In the genomic region with DNA sequence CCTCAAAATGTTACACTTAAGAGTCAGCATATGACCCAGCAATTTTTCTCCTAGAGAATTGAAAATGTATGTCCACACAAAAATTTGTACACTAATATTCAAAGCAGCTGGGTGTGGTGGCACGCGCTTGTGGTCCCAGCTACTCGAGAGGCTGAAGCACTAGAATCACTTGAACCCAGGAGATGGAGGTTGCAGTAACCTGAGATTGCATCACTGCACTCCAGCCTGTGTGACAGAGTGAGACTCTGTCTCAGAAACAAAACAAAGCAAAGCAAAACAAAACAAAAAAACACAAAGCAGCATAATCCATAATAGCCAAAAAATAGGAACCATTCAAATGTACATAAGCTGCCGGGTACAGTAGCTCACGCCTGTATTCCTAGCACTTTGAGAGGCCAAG, we compare ENCODE assay signal across 12 cellular contexts. TPM values are rescaled to one million over a fixed set of nuclear protein-coding genes. Genes with fewer than 3 reads are reported as not detected.
DNase-seq lines count a peak whose midpoint lies in the region; ATAC-seq and TF ChIP-seq lines count a peak whose summit lies in the region.
"Had no signal": no experiment of that assay in that cellular context is flagged by ENCODE, and none has a peak within 500 bp of the region (broad histone marks: within the 10 kb centered on the region; RNA-seq: fewer than 3 reads in every experiment).

No MANE protein-coding gene starts in this region.

- POLR2A ChIA-PET in CD8-positive, alpha-beta memory T cell (lab: Charles Lee) = no interaction called here
- POLR2A ChIA-PET in activated CD8-positive, alpha-beta T cell treated with anti-CD3 and anti-CD28 coated beads for 36 hours (lab: Charles Lee) = interaction anchor here (1.1 kb wide), 1 partner anchor 15 kb away, joined by 3 read pairs; no protein-coding TSS in a partner anchor

- H3K9ac ChIP-seq in BLaER1 = no peak overlapping the region

- no peaks in the 10 kb centered on the region for H3K9me3 Mint-ChIP-seq in CD8-positive, alpha-beta memory T cell
- peaks cover 3% of the 10 kb centered on the region for H3K9me3 Mint-ChIP-seq in activated CD8-positive, alpha-beta T cell treated with anti-CD3 and anti-CD28 coated beads for 36 hours
- H3K9me3 Mint-ChIP-seq in mesothelial cell of epicardium = peaks cover 22% of the 10 kb centered on the region

- peak overlapping the region in 7 of 8 donors; percentile 48 to 100 (median 91) for H3K27ac Mint-ChIP-seq in CD8-positive, alpha-beta memory T cell
- H3K27ac Mint-ChIP-seq in activated CD8-positive, alpha-beta T cell treated with anti-CD3 and anti-CD28 coated beads for 36 hours = peak overlapping the region; percentile 72
- H3K27ac Mint-ChIP-seq in mesothelial cell of epicardium = peak overlapping the region; percentile 62

- CTCF ChIA-PET in CD8-positive, alpha-beta memory T cell (lab: Charles Lee) = no interaction called here
- CTCF ChIA-PET in activated CD8-positive, alpha-beta T cell treated with anti-CD3 and anti-CD28 coated beads for 36 hours (lab: Charles Lee) = interaction anchor here (0.6 kb wide), 1 partner anchor 596 kb away, joined by 3 read pairs; no protein-coding TSS in a partner anchor

- no peak overlapping the region for H3K4me3 ChIP-seq in BLaER1
- H3K4me3 ChIP-seq in CD8-positive, alpha-beta memory T cell (ENCODE audit: low read length) = no peak overlapping the region
- H3K4me3 ChIP-seq: suprapubic skin had no signal

- peaks cover 22% of the 10 kb centered on the region; the same call in 1 of the 2 replicates for H4K20me1 ChIP-seq in BLaER1

- TF ChIP-seq CTCF in activated CD8-positive, alpha-beta T cell treated with anti-CD3 and anti-CD28 coated beads for 36 hours (IDR thresholded peaks at IDR 0.05) = no peak
- no peak for TF ChIP-seq CTCF in mesothelial cell of epicardium (IDR thresholded peaks at IDR 0.05; ENCODE audit: unreplicated experiment)

- H3K36me3 ChIP-seq in BLaER1 = peaks cover 4% of the 10 kb centered on the region
- H3K36me3 ChIP-seq in CD8-positive, alpha-beta memory T cell (ENCODE audit: insufficient read depth, low read length) = peaks cover 2% of the 10 kb centered on the region

- H3K4me3 Mint-ChIP-seq in CD8-positive, alpha-beta memory T cell = peak overlapping the region; percentile 61 to 99 (median 99)
- peak overlapping the region; percentile 97 for H3K4me3 Mint-ChIP-seq in activated CD8-positive, alpha-beta T cell treated with anti-CD3 and anti-CD28 coated beads for 36 hours
- peak overlapping the region; percentile 95 for H3K4me3 Mint-ChIP-seq in mesothelial cell of epicardium

- peaks cover 30 to 53% (median 49%) of the 10 kb centered on the region in 3 donors for H3K4me1 Mint-ChIP-seq in CD8-positive, alpha-beta memory T cell
- peaks cover 33% of the 10 kb centered on the region for H3K4me1 Mint-ChIP-seq in activated CD8-positive, alpha-beta T cell treated with anti-CD3 and anti-CD28 coated beads for 36 hours (ENCODE audit: low read depth)
- peaks cover 14% of the 10 kb centered on the region for H3K4me1 Mint-ChIP-seq in mesothelial cell of epicardium

- H3K27me3 Mint-ChIP-seq in CD8-positive, alpha-beta memory T cell = peaks cover 0 to 3% of the 10 kb centered on the region in 2 donors
- no peaks in the 10 kb centered on the region for H3K27me3 Mint-ChIP-seq in activated CD8-positive, alpha-beta T cell treated with anti-CD3 and anti-CD28 coated beads for 36 hours
- H3K27me3 Mint-ChIP-seq in mesothelial cell of epicardium (ENCODE audit: low read depth) = no peaks in the 10 kb centered on the region

- intact Hi-C loops in activated CD8-positive, alpha-beta T cell treated with anti-CD3 and anti-CD28 coated beads for 36 hours (cut with micrococcal nuclease) = no loop called here

- H3K36me3 Mint-ChIP-seq in CD8-positive, alpha-beta memory T cell = peaks cover 4 to 27% (median 6%) of the 10 kb centered on the region in 3 donors
- peaks cover 31% of the 10 kb centered on the region for H3K36me3 Mint-ChIP-seq in activated CD8-positive, alpha-beta T cell treated with anti-CD3 and anti-CD28 coated beads for 36 hours (ENCODE audit: low read depth)
- peaks cover 16% of the 10 kb centered on the region for H3K36me3 Mint-ChIP-seq in mesothelial cell of epicardium

- no peak overlapping the region for H3K27ac ChIP-seq in BLaER1
- H3K27ac ChIP-seq in CD8-positive, alpha-beta memory T cell (ENCODE audit: low read depth, low read length) = no peak overlapping the region
- H3K27ac ChIP-seq: suprapubic skin had no signal

- 0 out of 2 replicates have a peak overlapping the region, but pooled peaks have one; percentile 74 for H3K4me2 ChIP-seq in BLaER1

- no peaks in the 10 kb centered on the region for H3K9me3 ChIP-seq in BLaER1
- no peaks in the 10 kb centered on the region for H3K9me3 ChIP-seq in CD8-positive, alpha-beta memory T cell (ENCODE audit: low read length)
- H3K9me3 ChIP-seq: suprapubic skin had no signal

- no peaks in the 10 kb centered on the region for H3K27me3 ChIP-seq in BLaER1
- no peaks in the 10 kb centered on the region for H3K27me3 ChIP-seq in CD8-positive, alpha-beta memory T cell (ENCODE audit: insufficient read depth, low read length, poor library complexity, severe bottlenecking)
- H3K27me3 ChIP-seq: suprapubic skin had no signal

- peaks cover 26% of the 10 kb centered on the region for H3K4me1 ChIP-seq in BLaER1
- H3K4me1 ChIP-seq in CD8-positive, alpha-beta memory T cell (ENCODE audit: insufficient read depth, low read length) = peaks cover 10% of the 10 kb centered on the region

- DNase-seq in CD8-positive, alpha-beta memory T cell = no peak
- no peak for DNase-seq in activated CD8-positive, alpha-beta T cell treated with anti-CD3 and anti-CD28 coated beads for 36 hours
- DNase-seq in mesothelial cell of epicardium (ENCODE audit: low spot score in 2 of 2, unreplicated experiment in 2 of 2) (no peak), NCI-H2227 (lab: John Stamatoyannopoulos, UW; ENCODE audit: unreplicated experiment) (no peak), NCI-H446 (lab: John Stamatoyannopoulos, UW) (no peak), NK-92 (lab: John Stamatoyannopoulos, UW; ENCODE audit: unreplicated experiment) (no peak)
- DNase-seq: foreskin melanocyte, NCI-H1436, NCI-H345, SIG-M5 had no signal

- no peak for ATAC-seq in activated CD8-positive, alpha-beta T cell treated with anti-CD3 and anti-CD28 coated beads for 36 hours

RNA-seq across cellular contexts. Expression of a gene that starts 1.6 kb away (rescaled TPM):
- 10 to 100 TPM; 68.0 to 69.8 TPM for total RNA-seq in CD8-positive, alpha-beta memory T cell
- polyA plus RNA-seq in CD8-positive, alpha-beta memory T cell = 29.5 TPM
- 10 to 100 TPM; 54.8 to 61.7 TPM for total RNA-seq in activated CD8-positive, alpha-beta T cell treated with anti-CD3 and anti-CD28 coated beads for 36 hours
- 20.7 to 23.6 TPM (median 22.9 TPM) in 3 replicates for total RNA-seq in mesothelial cell of epicardium

RNA-seq across cellular contexts. Expression of a gene that starts 21.7 kb away (rescaled TPM):
- 100 to 1,000 TPM; 162 to 163 TPM for total RNA-seq in CD8-positive, alpha-beta memory T cell
- polyA plus RNA-seq in CD8-positive, alpha-beta memory T cell = 114 TPM
- total RNA-seq in activated CD8-positive, alpha-beta T cell treated with anti-CD3 and anti-CD28 coated beads for 36 hours = 10 to 100 TPM; 87.5 to 89.9 TPM
- total RNA-seq in mesothelial cell of epicardium = 56.6 to 58.8 TPM (median 58.8 TPM) in 3 replicates
